In genomic region chr1:77538956-77539509, GRCh38 we compare ENCODE assay signal across 9 cellular contexts.
DNase-seq lines count a peak whose midpoint lies in the region; ATAC-seq, FAIRE-seq and TF ChIP-seq lines count a peak whose summit lies in the region.
"Had no signal": no experiment of that assay in that cellular context is flagged by ENCODE, and none has a peak within 500 bp of the region (broad histone marks: within the 10 kb centered on the region; RNA-seq: fewer than 3 reads in every experiment).

No MANE protein-coding gene starts in this region.

- peak overlapping the region; percentile 60 for H3K4me3 Mint-ChIP-seq in MCF 10A (ENCODE audit: unreplicated experiment)
- H3K4me3 Mint-ChIP-seq: CD4-positive, CD25-positive, alpha-beta regulatory T cell had no signal

- H3K27me3 ChIP-seq in breast epithelium = no peaks in the 10 kb centered on the region
- H3K27me3 ChIP-seq in WERI-Rb-1 (ENCODE audit: insufficient read depth, low read depth, severe bottlenecking) = no peaks in the 10 kb centered on the region
- no peaks in the 10 kb centered on the region; a peak in 1 of 5 replicates for H3K27me3 ChIP-seq in HepG2 (ENCODE audit: control insufficient read depth in 1 of 2, insufficient read depth in 2 of 2, low read length in 2 of 2)

- H3K27ac ChIP-seq in breast epithelium = peak overlapping the region in 1 of 2 donors; percentile 64
- H3K27ac ChIP-seq in WERI-Rb-1 = peak overlapping the region; percentile 35
- no peak overlapping the region for H3K27ac ChIP-seq in HepG2 (ENCODE audit: extremely low read length, insufficient read depth, low read length)
- peak overlapping the region in 1 of 2 donors; percentile 66 for H3K27ac ChIP-seq in coronary artery

- BruUV-seq in MCF 10A (replicated peaks; lab: Mats Ljungman, UMichigan) (no TSS peak), HepG2 (replicated peaks; lab: Mats Ljungman, UMichigan) (no TSS peak)

- in situ Hi-C loops in HepG2 (cut with HindIII; ENCODE audit: extremely low pct_ligation_motif_present, low pct_unique_long_range_greater_than_20kb) = no loop called here

- FAIRE-seq in HepG2 (lab: Jason Lieb, UNC) = no peak

- no peak overlapping the region for H3K4me3 ChIP-seq in breast epithelium
- H3K4me3 ChIP-seq in WERI-Rb-1 (ENCODE audit: low read depth, low read length) = no peak overlapping the region
- H3K4me3 ChIP-seq in HepG2 (replicated peaks in 1 of 3; ENCODE audit: insufficient read depth in 1 of 3, low read depth in 2 of 3, low read length in 3 of 3) = peak overlapping the region in 1 of 3 experiments; percentile 18; a peak in 1 of 6 replicates
- no peak overlapping the region for H3K4me3 ChIP-seq in coronary artery

- no peak for TF ChIP-seq RAD21 in HepG2 (CRISPR knock-in tag; IDR thresholded peaks at IDR 0.05)

- 0% methylated on average over 7 of the region's 7 CpGs for WGBS in HepG2 (ENCODE audit: low lambda C conversion rate)

- ATAC-seq in HG03280 (IDR thresholded peaks at IDR 0.05; ENCODE audit: unreplicated experiment) (peak; percentile 54), HepG2 (peak; percentile 81), esophagus mucosa (no peak)

- CTCF ChIA-PET in MCF 10A (lab: Yijun Ruan, JAX) = interaction anchor here (0.5 to 1.2 kb wide), 6 partner anchors 51 to 1197 kb away, joined by 3 to 7 read pairs (median 4); no protein-coding TSS in a partner anchor
- CTCF ChIA-PET in HepG2 (lab: Yijun Ruan, JAX; ENCODE audit: low intra/inter-chr PET ratio, low total read pairs) = no interaction called here

- no peaks in the 10 kb centered on the region for H3K79me2 ChIP-seq in HepG2 (ENCODE audit: insufficient read depth, low read length)

- H3K4me2 ChIP-seq in HepG2 (ENCODE audit: low read depth, low read length) = peak overlapping the region; percentile 62

- POLR2A ChIA-PET in MCF 10A (lab: Yijun Ruan, JAX) (interaction anchor here (0.5 to 2.1 kb wide), 6 partner anchors 17 to 287 kb away, joined by 3 to 12 read pairs (median 3); no protein-coding TSS in a partner anchor), HepG2 (lab: Yijun Ruan, JAX) (no interaction called here)

- H3K36me3 ChIP-seq in breast epithelium = no peaks in the 10 kb centered on the region
- no peaks in the 10 kb centered on the region for H3K36me3 ChIP-seq in WERI-Rb-1
- no peaks in the 10 kb centered on the region for H3K36me3 ChIP-seq in HepG2 (replicated peaks in 1 of 2; ENCODE audit: control insufficient read depth in 1 of 2, insufficient read depth in 2 of 2, low read length in 2 of 2)

- DNase-seq in MCF 10A (ENCODE audit: unreplicated experiment) = peak; percentile 73
- DNase-seq in breast epithelium (ENCODE audit: low spot score in 2 of 2) = no peak
- no peak for DNase-seq in WERI-Rb-1
- peak; percentile 12 for DNase-seq in HepG2 (ENCODE audit: low spot score)
- DNase-seq in coronary artery (ENCODE audit: low spot score) = no peak
- no peak for DNase-seq in NCI-H187 treated with DMSO at 0.1 percent for 48 hours (lab: John Stamatoyannopoulos, UW)
- DNase-seq: CD4-positive, CD25-positive, alpha-beta regulatory T cell had no signal

- no peaks in the 10 kb centered on the region for H4K20me1 ChIP-seq in HepG2 (ENCODE audit: insufficient read depth, low read length)

- no peaks in the 10 kb centered on the region for H3K4me1 ChIP-seq in breast epithelium
- H3K4me1 ChIP-seq in HepG2 (ENCODE audit: insufficient read depth, low read length) = peaks cover 26% of the 10 kb centered on the region

- H3K27me3 Mint-ChIP-seq in MCF 10A (ENCODE audit: insufficient read depth, unreplicated experiment) = no peaks in the 10 kb centered on the region

- TF ChIP-seq EP300 in HepG2 (IDR thresholded peaks at IDR 0.05; ENCODE audit: low read depth in 2 of 2, low read length in 2 of 2) (no peak), HepG2 (CRISPR knock-in tag; IDR thresholded peaks at IDR 0.05; ENCODE audit: borderline replicate concordance) (no peak)

- H3K9me3 Mint-ChIP-seq in MCF 10A (ENCODE audit: unreplicated experiment) = no peaks in the 10 kb centered on the region
- H3K9me3 Mint-ChIP-seq: CD4-positive, CD25-positive, alpha-beta regulatory T cell had no signal

- H3K36me3 Mint-ChIP-seq in MCF 10A (ENCODE audit: insufficient read depth, unreplicated experiment) = no peaks in the 10 kb centered on the region

- H3K9me3 ChIP-seq in breast epithelium (no peaks in the 10 kb centered on the region), WERI-Rb-1 (ENCODE audit: severe bottlenecking) (no peaks in the 10 kb centered on the region), HepG2 (ENCODE audit: low read length) (no peaks in the 10 kb centered on the region)

- H3K4me1 Mint-ChIP-seq in MCF 10A (ENCODE audit: insufficient read depth, unreplicated experiment) = peaks cover 44% of the 10 kb centered on the region
- H3K4me1 Mint-ChIP-seq: CD4-positive, CD25-positive, alpha-beta regulatory T cell had no signal

- TF ChIP-seq CTCF in MCF 10A (IDR thresholded peaks at IDR 0.05; ENCODE audit: unreplicated experiment) (no peak), breast epithelium (IDR thresholded peaks at IDR 0.05) (no peak), WERI-Rb-1 (IDR thresholded peaks at IDR 0.05; ENCODE audit: low read depth, low read length) (no peak), HepG2 (CRISPR knock-in tag; IDR thresholded peaks at IDR 0.05) (no peak), coronary artery (IDR thresholded peaks at IDR 0.05) (no peak)

- H2AFZ ChIP-seq in HepG2 (ENCODE audit: low read length) = no peak overlapping the region

- no peak for TF ChIP-seq POLR2A in breast epithelium (IDR thresholded peaks at IDR 0.05)
- TF ChIP-seq POLR2A in HepG2 (IDR thresholded peaks at IDR 0.05; ENCODE audit: insufficient read depth in 1 of 2, low read depth in 2 of 2, low read length in 2 of 2) = no peak

- H3K27ac Mint-ChIP-seq in MCF 10A (ENCODE audit: low read depth, unreplicated experiment) = peak overlapping the region; percentile 93

- no peak overlapping the region for H3K9ac ChIP-seq in HepG2 (ENCODE audit: insufficient read depth, low read depth, low read length)

- intact Hi-C loops in MCF 10A (cut with micrococcal nuclease) (loop anchor here (5.0 to 10.0 kb wide), 3 partner anchors 224 to 1384 kb away; no protein-coding TSS in a partner anchor), breast epithelium (cut with DNase I; ENCODE audit: low total_unique reads) (no loop called here), HepG2 (cut with micrococcal nuclease; ENCODE audit: unreplicated experiment) (no loop called here)

TF ChIP-seq in HepG2, 621 proteins besides CTCF, POLR2A, EP300 and RAD21 (continues in another document):
- TF ChIP-seq FOXA3 (CRISPR knock-in tag; IDR thresholded peaks at IDR 0.05) = peak; percentile 30; the same call in 1 of the 2 replicates
- no peak for TF ChIP-seq FOXA1 (IDR thresholded peaks at IDR 0.05)
- TF ChIP-seq FOXA1 (CRISPR knock-in tag; IDR thresholded peaks at IDR 0.05) = peak; percentile 62
- TF ChIP-seq HNRNPH1 (optimal IDR thresholded peaks at IDR 0.05; ENCODE audit: low read depth, low read length) = no peak
- peak; percentile 69 for TF ChIP-seq HNF1A (IDR thresholded peaks at IDR 0.05; ENCODE audit: low read depth)
- TF ChIP-seq HNF1A (CRISPR knock-in tag; IDR thresholded peaks at IDR 0.05; ENCODE audit: borderline replicate concordance) = no peak
- peak; percentile 99 for TF ChIP-seq TFAP4 (IDR thresholded peaks at IDR 0.05; ENCODE audit: borderline replicate concordance, low read depth)

Comparison
In these comparisons a context has a peak if more than half of its experiments do, and no peak if none do; other contexts are left out.
1. DNase-seq: peak in MCF 10A (single experiment) and HepG2 (single experiment); none in breast epithelium (0 of 2), WERI-Rb-1 (single experiment), coronary artery (single experiment) and NCI-H187 treated with DMSO at 0.1 percent for 48 hours (single experiment).